Comparison of ENCODE assay signal across 23 cellular contexts in genomic region chr11:108101090-108101775, GRCh38.
"Had no signal": no experiment of that assay in that cellular context is flagged by ENCODE, and none has a peak within 500 bp of the region (broad histone marks: within the 10 kb centered on the region; RNA-seq: fewer than 3 reads in every experiment).

No MANE protein-coding gene starts in this region.

- FAIRE-seq: pancreas, TTC549 had no signal

- ATAC-seq: body of pancreas; pancreas; SK-N-SH treated with all-trans-retinoic acid at 6 μM for 48 hours; stimulated activated memory B cell treated with anti-CD40 and anti-IgM and Interleukin-4, amounts not matched to agents 10 μg/mL and 1 μg/mL and 100 μg/mL, for 72 hours had no signal

- H3K4me1 Mint-ChIP-seq: activated B cell treated with CpG ODN at 0.5 μM for 24 hours; activated CD4-positive, alpha-beta T cell treated with anti-CD3 and anti-CD28 coated beads, Interleukin-2, amount 10 ng/mL, durations not matched to agents 7 days and 5 days; immature natural killer cell; stimulated activated memory B cell treated with anti-CD40 and anti-IgM and Interleukin-4, amounts not matched to agents 10 μg/mL and 1 μg/mL and 100 μg/mL, for 72 hours had no signal

- H3K27me3 Mint-ChIP-seq: activated B cell treated with CpG ODN at 0.5 μM for 24 hours; activated CD4-positive, alpha-beta T cell treated with anti-CD3 and anti-CD28 coated beads, Interleukin-2, amount 10 ng/mL, durations not matched to agents 7 days and 5 days; stimulated activated memory B cell treated with anti-CD40 and anti-IgM and Interleukin-4, amounts not matched to agents 10 μg/mL and 1 μg/mL and 100 μg/mL, for 72 hours had no signal

- H3K4me3 ChIP-seq: body of pancreas, esophagus squamous epithelium, lung, pancreas, tibial nerve, vagina had no signal

- DNase-seq: activated B cell treated with CpG ODN at 0.5 μM for 24 hours; activated CD4-positive, alpha-beta T cell treated with anti-CD3 and anti-CD28 coated beads, Interleukin-2, amount 10 ng/mL, durations not matched to agents 7 days and 5 days; activated effector memory CD4-positive, alpha-beta T cell treated with Interleukin-2 at 50 U/mL for 16 hours; activated naive CD4-positive, alpha-beta T cell treated with anti-CD3 and anti-CD28 coated beads, Interleukin-2, amount 50 U/mL, for 16 hours; amniotic stem cell; body of pancreas; cortex of kidney; effector CD4-positive, alpha-beta T cell; esophagus squamous epithelium; glutamatergic neuron; immature natural killer cell; midbrain; pancreas; stimulated activated CD4-positive, alpha-beta T cell treated with anti-CD3 and anti-CD28 coated beads, Interleukin-12 subunit alpha, Interleukin-12 subunit beta, amount 100 ng/mL, for 4 hours; stimulated activated CD4-positive, alpha-beta T cell treated with anti-CD3 and anti-CD28 coated beads, Interleukin-2, amount 100 ng/mL, for 24 hours; substantia nigra; T-helper 2 cell had no signal

- H3K27ac ChIP-seq: body of pancreas, esophagus squamous epithelium, pancreas, tibial nerve, vagina had no signal

- H3K9me3 Mint-ChIP-seq: activated B cell treated with CpG ODN at 0.5 μM for 24 hours; activated CD4-positive, alpha-beta T cell treated with anti-CD3 and anti-CD28 coated beads, Interleukin-2, amount 10 ng/mL, durations not matched to agents 7 days and 5 days; immature natural killer cell; stimulated activated memory B cell treated with anti-CD40 and anti-IgM and Interleukin-4, amounts not matched to agents 10 μg/mL and 1 μg/mL and 100 μg/mL, for 72 hours had no signal

- H3K4me1 ChIP-seq: body of pancreas, pancreas, tibial nerve, vagina had no signal

- H3K27me3 ChIP-seq: body of pancreas, esophagus squamous epithelium, pancreas, tibial nerve, vagina had no signal

- H3K4me3 Mint-ChIP-seq: activated B cell treated with CpG ODN at 0.5 μM for 24 hours; activated CD4-positive, alpha-beta T cell treated with anti-CD3 and anti-CD28 coated beads, Interleukin-2, amount 10 ng/mL, durations not matched to agents 7 days and 5 days; immature natural killer cell; stimulated activated memory B cell treated with anti-CD40 and anti-IgM and Interleukin-4, amounts not matched to agents 10 μg/mL and 1 μg/mL and 100 μg/mL, for 72 hours had no signal

- H3K27ac Mint-ChIP-seq: activated B cell treated with CpG ODN at 0.5 μM for 24 hours; activated CD4-positive, alpha-beta T cell treated with anti-CD3 and anti-CD28 coated beads, Interleukin-2, amount 10 ng/mL, durations not matched to agents 7 days and 5 days; stimulated activated memory B cell treated with anti-CD40 and anti-IgM and Interleukin-4, amounts not matched to agents 10 μg/mL and 1 μg/mL and 100 μg/mL, for 72 hours had no signal

- H3K9me3 ChIP-seq: body of pancreas, esophagus squamous epithelium, pancreas, tibial nerve, vagina had no signal
